Comparison of ENCODE assay signal across 8 cellular contexts in the genomic region with DNA sequence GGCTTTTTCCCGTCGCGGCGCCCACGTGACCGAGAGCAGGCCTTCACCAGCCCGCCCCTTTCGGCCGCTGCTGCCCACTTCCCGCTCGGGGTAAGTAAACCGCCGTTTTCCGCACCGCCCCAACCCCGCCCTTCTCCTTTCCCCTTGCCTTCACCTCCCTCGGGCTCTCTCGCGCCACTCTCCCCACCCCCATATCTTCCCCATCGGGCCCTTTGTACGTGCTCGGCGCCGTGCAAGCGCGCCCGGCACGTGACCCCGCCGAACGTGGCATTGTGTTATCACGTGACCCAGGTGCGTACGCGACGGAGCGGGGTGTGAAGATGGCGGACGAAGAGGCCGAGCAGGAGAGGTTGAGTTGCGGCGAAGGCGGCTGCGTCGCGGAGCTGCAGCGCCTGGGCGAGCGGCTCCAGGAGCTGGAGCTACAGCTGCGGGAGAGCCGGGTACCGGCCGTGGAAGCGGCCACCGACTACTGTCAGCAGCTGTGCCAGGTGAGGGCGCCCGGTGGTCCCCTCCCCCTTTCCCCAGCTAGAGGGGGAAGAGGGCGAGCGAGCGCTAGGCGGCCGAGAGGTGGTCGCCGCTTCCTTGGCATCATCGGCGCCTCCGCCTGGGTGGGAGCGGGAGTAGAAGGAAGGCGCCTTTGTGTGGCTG. TPM values are rescaled to one million over a fixed set of nuclear protein-coding genes. Genes with fewer than 3 reads are reported as not detected.
DNase-seq lines count a peak whose midpoint lies in the region; ATAC-seq and TF ChIP-seq lines count a peak whose summit lies in the region.

A gene (plus strand): TSS at position 294 of the 648 bp plus-strand sequence. CDS start 27 bp downstream, at position 321.

- TF ChIP-seq CTCF in GM06990 (IDR thresholded peaks at IDR 0.05; ENCODE audit: insufficient read depth, low read length, poor library complexity, severe bottlenecking) = peak; percentile 2
- TF ChIP-seq CTCF in osteoblast (IDR thresholded peaks at IDR 0.05; ENCODE audit: extremely low read depth, low read depth, low read length) = no peak
- no peak for TF ChIP-seq CTCF in thoracic aorta (IDR thresholded peaks at IDR 0.05)

- peak; percentile 98 for DNase-seq in GM06990 (ENCODE audit: extremely low read depth, insufficient read length)
- DNase-seq in NCI-H1092 (lab: John Stamatoyannopoulos, UW) = peak; percentile 95
- DNase-seq in SKM-1 (lab: John Stamatoyannopoulos, UW; ENCODE audit: unreplicated experiment) = peak; percentile 93
- DNase-seq in activated naive CD4-positive, alpha-beta T cell treated with anti-CD3 and anti-CD28 coated beads, Interleukin-2, amount 50 U/mL, for 72 hours (ENCODE audit: low spot score in 2 of 2) = peak; percentile 96 to 97
- peak; percentile 99 for DNase-seq in glomerular visceral epithelial cell (ENCODE audit: extremely low spot score)
- peak; percentile 93 for DNase-seq in osteoblast (ENCODE audit: insufficient read length, low spot score, missing footprints)
- peak; percentile 95 for DNase-seq in thoracic aorta (ENCODE audit: low spot score)

- H3K36me3 Mint-ChIP-seq in activated naive CD4-positive, alpha-beta T cell treated with anti-CD3 and anti-CD28 coated beads, Interleukin-2, amount 50 U/mL, for 72 hours = peaks cover 16 to 31% of the 10 kb centered on the region in 2 donors

- H3K4me3 ChIP-seq in GM06990 (replicated peaks; ENCODE audit: low read depth, low read length) = peak within 1 kb of the TSS; percentile 72
- H3K4me3 ChIP-seq in osteoblast (ENCODE audit: insufficient read depth, low read length) = peak within 1 kb of the TSS; percentile 82
- H3K4me3 ChIP-seq in thoracic aorta = peak within 1 kb of the TSS; percentile 93

- H3K9me3 Mint-ChIP-seq in activated naive CD4-positive, alpha-beta T cell treated with anti-CD3 and anti-CD28 coated beads, Interleukin-2, amount 50 U/mL, for 72 hours = no peaks in the 10 kb centered on the region

- H3K9me3 ChIP-seq in osteoblast (ENCODE audit: low read depth, low read length) (no peaks in the 10 kb centered on the region), thoracic aorta (no peaks in the 10 kb centered on the region)

- H3K27ac ChIP-seq in osteoblast (ENCODE audit: low read depth, low read length) (peak within 1 kb of the TSS; percentile 87), thoracic aorta (peak within 1 kb of the TSS; percentile 87 to 92)

- peaks cover 72% of the 10 kb centered on the region for H3K79me2 ChIP-seq in osteoblast (ENCODE audit: insufficient read depth, low read length)

- H3K36me3 ChIP-seq in GM06990 (ENCODE audit: control insufficient read depth, insufficient read depth, low read length) (no peaks in the 10 kb centered on the region), osteoblast (ENCODE audit: insufficient read depth, low read length) (no peaks in the 10 kb centered on the region), thoracic aorta (no peaks in the 10 kb centered on the region)

- ATAC-seq in HG02588 (IDR thresholded peaks at IDR 0.05; ENCODE audit: unreplicated experiment) (peak; percentile 73), thoracic aorta (ENCODE audit: insufficient number of reproducible peaks, low FRiP score, low read depth) (peak; percentile 90)
- peak; percentile 81 to 87 for ATAC-seq in activated naive CD4-positive, alpha-beta T cell treated with anti-CD3 and anti-CD28 coated beads, Interleukin-2, amount 50 U/mL, for 72 hours

- peaks cover 19% of the 10 kb centered on the region for H4K20me1 ChIP-seq in osteoblast (ENCODE audit: insufficient read depth, low read length)

- H3K27me3 ChIP-seq in GM06990 (replicated peaks; ENCODE audit: control insufficient read depth, insufficient read depth, low read length) = no peaks in the 10 kb centered on the region
- no peaks in the 10 kb centered on the region for H3K27me3 ChIP-seq in osteoblast (ENCODE audit: insufficient read depth, low read length)
- no peaks in the 10 kb centered on the region for H3K27me3 ChIP-seq in thoracic aorta (replicated peaks; ENCODE audit: insufficient read depth)

- H3K4me2 ChIP-seq in osteoblast (ENCODE audit: insufficient read depth, low read length) = peak within 1 kb of the TSS; percentile 90

- peak within 1 kb of the TSS; percentile 96 for H2AFZ ChIP-seq in osteoblast (ENCODE audit: low read length)

- peaks cover 31% of the 10 kb centered on the region for H3K4me1 ChIP-seq in osteoblast (ENCODE audit: insufficient read depth, low read length)
- H3K4me1 ChIP-seq in thoracic aorta (ENCODE audit: control insufficient read depth in 1 of 2, low read depth in 2 of 2) = peaks cover 21 to 37% of the 10 kb centered on the region in 2 donors

- H3K27ac Mint-ChIP-seq in activated naive CD4-positive, alpha-beta T cell treated with anti-CD3 and anti-CD28 coated beads, Interleukin-2, amount 50 U/mL, for 72 hours = peak within 1 kb of the TSS; percentile 97 to 98

RNA-seq across cellular contexts. Expression of the gene that starts here (rescaled TPM):
- total RNA-seq in activated naive CD4-positive, alpha-beta T cell treated with anti-CD3 and anti-CD28 coated beads, Interleukin-2, amount 50 U/mL, for 72 hours = 10 to 100 TPM; 57.0 to 100.0 TPM
- total RNA-seq in osteoblast (35.9 and 39.4 TPM in 2 replicates), thoracic aorta (10 to 100 TPM; 31.5 to 46.8 TPM)

Comparison
In these comparisons a context has a peak if more than half of its experiments do, and no peak if none do; other contexts are left out.
1. Peak in every context shown above with its lines: DNase-seq, ATAC-seq, H3K4me3 ChIP-seq and H3K27ac ChIP-seq.